Comparison of ENCODE assay signal across 19 cellular contexts in the genomic region with DNA sequence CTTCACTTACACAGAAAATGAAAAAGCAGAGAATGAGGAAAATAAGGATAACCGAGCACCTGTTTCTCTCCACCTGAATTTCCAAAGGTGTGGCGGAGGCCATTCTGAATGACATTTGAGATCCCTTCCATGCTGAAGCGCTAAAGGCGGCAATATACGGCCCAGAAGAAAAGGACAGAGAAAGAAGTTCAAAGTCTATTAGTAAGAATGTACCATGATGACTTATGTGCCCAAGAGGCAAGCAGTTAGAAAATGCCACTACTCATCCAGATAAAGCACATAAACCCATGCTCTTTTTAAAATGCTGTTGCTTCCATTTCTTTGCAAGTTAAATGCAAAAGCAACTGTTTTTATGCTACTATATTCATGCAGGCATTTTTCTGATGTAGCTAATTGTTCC. TPM values are rescaled to one million over a fixed set of nuclear protein-coding genes. Genes with fewer than 3 reads are reported as not detected.
DNase-seq lines count a peak whose midpoint lies in the region; ATAC-seq and TF ChIP-seq lines count a peak whose summit lies in the region.
"Had no signal": no experiment of that assay in that cellular context is flagged by ENCODE, and none has a peak within 500 bp of the region (broad histone marks: within the 10 kb centered on the region; RNA-seq: fewer than 3 reads in every experiment).

No MANE protein-coding gene starts in this region.

- CTCF ChIA-PET in A673 (lab: Charles Lee) (no interaction called here), IMR-90 (lab: Yijun Ruan, JAX) (no interaction called here), HEK293T (lab: Yijun Ruan, JAX) (no interaction called here)

- H3K27me3 ChIP-seq in A673 (replicated peaks; ENCODE audit: insufficient read depth, low read depth, low read length, poor library complexity): no peaks in the 10 kb centered on the region
- H3K27me3 ChIP-seq in IMR-90 (ENCODE audit: control insufficient read depth, insufficient read depth, low read length): no peaks in the 10 kb centered on the region

- peak overlapping the region; percentile 34; the same call in 1 of the 2 replicates for H4K5ac ChIP-seq in IMR-90 (ENCODE audit: low read depth, low read length)

- no peak for TF ChIP-seq POLR2A in IMR-90 (IDR thresholded peaks at IDR 0.05; ENCODE audit: low read depth, low read length)

- H4K8ac ChIP-seq in IMR-90 (ENCODE audit: low read depth in 2 of 2, low read length in 2 of 2): peak overlapping the region; percentile 55 to 72

- POLR2A ChIA-PET in A673 (lab: Charles Lee; ENCODE audit: low non-redundant PET): no interaction called here
- POLR2A ChIA-PET in IMR-90 (lab: Charles Lee; ENCODE audit: unreplicated experiment): no interaction called here
- POLR2A ChIA-PET in HEK293T (lab: Yijun Ruan, JAX): no interaction called here

- H2BK15ac ChIP-seq in IMR-90 (ENCODE audit: low read depth, low read length): peak overlapping the region; percentile 79; the same call in 1 of the 3 replicates

- H3K27ac ChIP-seq in A673 (ENCODE audit: low read depth, low read length, poor library complexity, severe bottlenecking): peak overlapping the region; percentile 72
- H3K27ac ChIP-seq in IMR-90 (ENCODE audit: insufficient read depth, low read length): peak overlapping the region; percentile 68
- H3K27ac ChIP-seq: KMS-11, VCaP had no signal

- H3K23ac ChIP-seq in IMR-90 (ENCODE audit: low read depth, low read length): peak overlapping the region; percentile 54

- peaks cover 33 to 38% of the 10 kb centered on the region in 2 experiments for H3K79me1 ChIP-seq in IMR-90 (ENCODE audit: low read depth in 1 of 2, low read length in 2 of 2)

- no peak overlapping the region for H3K4me3 ChIP-seq in A673 (ENCODE audit: low read depth, low read length, poor library complexity, severe bottlenecking)
- no peak overlapping the region for H3K4me3 ChIP-seq in IMR-90 (ENCODE audit: insufficient read depth, low read depth, low read length)
- no peak overlapping the region for H3K4me3 ChIP-seq in mucosa of descending colon

- H2AFZ ChIP-seq in IMR-90 (replicated peaks; ENCODE audit: low read length, poor library complexity): no peak overlapping the region

- H2AK5ac ChIP-seq in IMR-90 (ENCODE audit: low read depth, low read length): peak overlapping the region; percentile 93

- peak overlapping the region; percentile 90 for H2BK120ac ChIP-seq in IMR-90 (ENCODE audit: low read depth, low read length)

- H3K9me3 ChIP-seq in A673 (ENCODE audit: low read depth, low read length, poor library complexity, severe bottlenecking) (no peaks in the 10 kb centered on the region), IMR-90 (ENCODE audit: control insufficient read depth, insufficient read depth, low read length) (no peaks in the 10 kb centered on the region), mucosa of descending colon (no peaks in the 10 kb centered on the region)

- no CpG with 5 or more reads among the region's 5 CpGs for WGBS in IMR-90 (ENCODE audit: extremely low coverage in 2 of 2, insufficient read length in 1 of 2), 2 experiments

- peaks cover 3% of the 10 kb centered on the region for H3K36me3 ChIP-seq in A673 (ENCODE audit: insufficient read depth, low read length, poor library complexity, severe bottlenecking)
- H3K36me3 ChIP-seq in IMR-90 (ENCODE audit: control insufficient read depth, insufficient read depth, low read length): peaks cover 12% of the 10 kb centered on the region
- no peaks in the 10 kb centered on the region for H3K36me3 ChIP-seq in mucosa of descending colon (ENCODE audit: low read depth)

- ATAC-seq in IMR-90 (ENCODE audit: low read depth) (no peak), mucosa of descending colon (peak; percentile 48), HG02763 (IDR thresholded peaks at IDR 0.05; ENCODE audit: unreplicated experiment) (no peak)

- no peak for TF ChIP-seq RAD21 in IMR-90 (IDR thresholded peaks at IDR 0.05; ENCODE audit: low read length)

- peaks cover 13% of the 10 kb centered on the region for H3K9me1 ChIP-seq in IMR-90 (ENCODE audit: insufficient read depth, low read length)

- intact Hi-C loops in A673 (cut with micrococcal nuclease; ENCODE audit: unreplicated experiment) (no loop called here), IMR-90 (cut with micrococcal nuclease) (no loop called here), mucosa of descending colon (cut with DNase I, micrococcal nuclease) (no loop called here)

- dilution Hi-C loops in IMR-90 (cut with HindIII; ENCODE audit: low sequenced_read_pairs, unreplicated experiment): no loop called here

- 0 out of 2 replicates have a peak overlapping the region, but pooled peaks have one; percentile 73 for H3K56ac ChIP-seq in IMR-90 (ENCODE audit: extremely low read depth, insufficient read depth, low read length)

- no peak overlapping the region for H3K9ac ChIP-seq in IMR-90 (ENCODE audit: low read depth, low read length)
- H3K9ac ChIP-seq: KMS-11 had no signal

- in situ Hi-C loops in IMR-90 (cut with MboI; ENCODE audit: low sequenced_read_pairs): no loop called here

- H4K91ac ChIP-seq in IMR-90 (ENCODE audit: insufficient read depth, low read depth, low read length): peak overlapping the region; percentile 91; the same call in 1 of the 2 replicates

- TF ChIP-seq CTCF in A673 (conservative IDR thresholded peaks at IDR 0.05; ENCODE audit: low read depth, low read length) (no peak), IMR-90 (conservative IDR thresholded peaks at IDR 0.05; ENCODE audit: low read depth, low read length) (no peak), mucosa of descending colon (IDR thresholded peaks at IDR 0.05) (no peak)

- H3K14ac ChIP-seq in IMR-90 (replicated peaks; ENCODE audit: low read depth, low read length): peak overlapping the region; percentile 84

- peak overlapping the region; percentile 73 for H3K18ac ChIP-seq in IMR-90 (ENCODE audit: low read depth, low read length)

- H2BK5ac ChIP-seq in IMR-90 (ENCODE audit: low read depth, low read length, poor library complexity, severe bottlenecking): peak overlapping the region; percentile 96

- H2AK9ac ChIP-seq in IMR-90 (replicated peaks; ENCODE audit: low read depth, low read length, poor library complexity): no peak overlapping the region

- BruUV-seq in A673 (replicated peaks; lab: Mats Ljungman, UMichigan) (no TSS peak), IMR-90 (replicated peaks; lab: Mats Ljungman, UMichigan) (no TSS peak)

- DNase-seq in A673 (ENCODE audit: low spot score): no peak
- DNase-seq in IMR-90: no peak
- peak; percentile 22 for DNase-seq in dermis blood vessel endothelial cell
- no peak for DNase-seq in mucosa of descending colon
- DNase-seq in superior temporal gyrus (ENCODE audit: extremely low spot score): no peak
- no peak for DNase-seq in HEK293T (ENCODE audit: extremely low spot score)
- no peak for DNase-seq in NCI-H510A treated with DMSO at 0.1 percent for 48 hours (lab: John Stamatoyannopoulos, UW)
- DNase-seq: activated CD4-positive, alpha-beta T cell treated with anti-CD3 and anti-CD28 coated beads, Interleukin-2, amount 50 U/mL, for 4 hours; activated naive CD4-positive, alpha-beta T cell; CD4-positive, alpha-beta memory T cell; endodermal cell; H9; kidney; NCI-H1092; NCI-H2029; T-helper 1 cell had no signal

- H4K20me1 ChIP-seq in IMR-90 (ENCODE audit: insufficient read depth, low read length): no peaks in the 10 kb centered on the region

- peaks cover 45% of the 10 kb centered on the region for H3K4me1 ChIP-seq in A673 (ENCODE audit: insufficient read depth, low read length, poor library complexity, severe bottlenecking)
- peaks cover 29% of the 10 kb centered on the region for H3K4me1 ChIP-seq in IMR-90 (ENCODE audit: control insufficient read depth, insufficient read depth, low read length)
- peaks cover 7% of the 10 kb centered on the region for H3K4me1 ChIP-seq in mucosa of descending colon (ENCODE audit: low read depth)

- H2BK20ac ChIP-seq in IMR-90 (ENCODE audit: low read depth, low read length): peak overlapping the region; percentile 73

- peak overlapping the region; percentile 89 for H3K4ac ChIP-seq in IMR-90 (ENCODE audit: low read depth, low read length)

- H3K4me2 ChIP-seq in IMR-90 (ENCODE audit: low read depth, low read length): no peak overlapping the region
- H3K4me2 ChIP-seq: KMS-11 had no signal

TF ChIP-seq in IMR-90, 13 proteins besides CTCF, POLR2A, EP300 and RAD21:
- TF ChIP-seq CHD1 (IDR thresholded peaks at IDR 0.05; ENCODE audit: low read depth, low read length): no peak

TF ChIP-seq in HEK293T, 16 proteins besides CTCF, POLR2A, EP300 and RAD21:
- TF ChIP-seq TARDBP (IDR thresholded peaks at IDR 0.05): no peak
TF ChIP-seq in HEK293T: peak in this region for 0.

RNA-seq across cellular contexts. Expression of gene FEZ2, which starts 37.2 kb away (rescaled TPM):
- 57.5 and 62.9 TPM in 2 replicates for total RNA-seq in A673 (2021)
- total RNA-seq in IMR-90 (2012; rRNA removed): 19.4 and 43.3 TPM in 2 replicates
- polyA plus RNA-seq in IMR-90 (2012; rRNA removed): 31.6 and 32.4 TPM in 2 replicates
- polyA plus RNA-seq in IMR-90 (2012; cell fraction: cytosol; rRNA removed): 5.2 and 11.4 TPM in 2 replicates
- 1.9 and 13.6 TPM in 2 replicates for polyA plus RNA-seq in IMR-90 (2012; cell fraction: nucleus; rRNA removed; ENCODE audit: low replicate concordance)
- total RNA-seq in dermis blood vessel endothelial cell: 103 and 115 TPM in 2 replicates
- total RNA-seq in mucosa of descending colon: 10 to 100 TPM; 47.5 to 63.3 (median 57.5) TPM
